21 cellular contexts compared by ENCODE assay signal in the genomic region with DNA sequence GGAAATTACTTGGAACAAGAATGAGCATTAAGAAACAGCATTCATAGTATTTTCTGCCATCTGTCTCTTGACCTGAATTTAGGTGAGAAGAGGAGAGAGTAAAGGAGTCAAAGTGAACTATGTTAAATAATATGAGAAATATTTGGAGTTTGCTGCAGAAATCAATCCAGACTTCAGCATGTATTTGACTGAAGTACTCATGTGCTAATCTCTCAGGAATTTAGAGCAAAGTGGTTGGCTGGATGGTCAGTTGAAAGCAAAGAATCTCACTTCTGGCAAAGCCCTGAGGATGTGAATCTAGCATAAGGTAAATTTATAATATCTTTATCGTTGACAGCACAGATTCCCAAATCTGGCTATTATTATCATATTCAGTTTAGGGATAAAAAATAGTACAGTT.
"Had no signal": no experiment of that assay in that cellular context is flagged by ENCODE, and none has a peak within 500 bp of the region (broad histone marks: within the 10 kb centered on the region; RNA-seq: fewer than 3 reads in every experiment).

No MANE protein-coding gene starts in this region.

- H3K79me2 ChIP-seq: hepatocyte had no signal

- ATAC-seq: lower lobe of right lung; naive thymus-derived CD4-positive, alpha-beta T cell; psoas muscle; sciatic nerve had no signal

- H3K27ac ChIP-seq: coronary artery, hepatocyte, left ventricle myocardium inferior, lower lobe of right lung, psoas muscle, stomach, thoracic aorta, transverse colon had no signal

- H3K27me3 ChIP-seq: hepatocyte, stomach, transverse colon had no signal

- H3K4me2 ChIP-seq: hepatocyte had no signal

- H3K4me3 ChIP-seq: coronary artery, hepatocyte, left ventricle myocardium inferior, lower lobe of right lung, psoas muscle, stomach, thoracic aorta, transverse colon had no signal

- DNase-seq: cerebellar nuclear complex; effector CD8-positive, alpha-beta T cell; foreskin melanocyte; head of caudate nucleus; islet precursor cell; left ventricle myocardium inferior; lower lobe of right lung; naive thymus-derived CD4-positive, alpha-beta T cell; nephron progenitor cell; psoas muscle; retina; stimulated activated CD4-positive, alpha-beta T cell treated with anti-CD3 and anti-CD28 coated beads, Interleukin-2, amount 100 ng/mL, for 24 hours; stimulated activated naive CD4-positive, alpha-beta T cell; stomach; substantia nigra; transverse colon had no signal

- H3K4me1 ChIP-seq: left ventricle myocardium inferior, lower lobe of right lung, psoas muscle, stomach, transverse colon had no signal

- H2AFZ ChIP-seq: hepatocyte had no signal

- H3K36me3 ChIP-seq: left ventricle myocardium inferior, lower lobe of right lung, stomach, thoracic aorta, transverse colon had no signal

- FAIRE-seq: urothelium cell line had no signal

- H3K9me3 ChIP-seq: left ventricle myocardium inferior, lower lobe of right lung, psoas muscle, stomach, thoracic aorta, transverse colon had no signal
